Comparison of ENCODE assay signal across 20 cellular contexts in genomic region chr5:172586118-172587060, GRCh38. TPM values are rescaled to one million over a fixed set of nuclear protein-coding genes. Genes with fewer than 3 reads are reported as not detected.
DNase-seq lines count a peak whose midpoint lies in the region; ATAC-seq lines count a peak whose summit lies in the region.
"Had no signal": no experiment of that assay in that cellular context is flagged by ENCODE, and none has a peak within 500 bp of the region (broad histone marks: within the 10 kb centered on the region; RNA-seq: fewer than 3 reads in every experiment).

No MANE protein-coding gene starts in this region.

- ATAC-seq in Right ventricle myocardium inferior (peak; percentile 3), sciatic nerve (peak; percentile 46), HG03025 (IDR thresholded peaks at IDR 0.05; ENCODE audit: low FRiP score, unreplicated experiment) (no peak)
- ATAC-seq: activated CD8-positive, alpha-beta T cell treated with anti-CD3 and anti-CD28 coated beads for 36 hours; effector memory CD8-positive, alpha-beta T cell had no signal

- DNase-seq in Right ventricle myocardium inferior (ENCODE audit: missing footprints): peak; percentile 63
- no peak for DNase-seq in cardiac septum (ENCODE audit: low spot score)
- DNase-seq in iPS DF 4.7 (ENCODE audit: extremely low read depth, low spot score): peak; percentile 51
- no peak for DNase-seq in sciatic nerve (ENCODE audit: low spot score)
- no peak for DNase-seq in Ammon's horn (ENCODE audit: low spot score)
- DNase-seq in NCI-H1048 (lab: John Stamatoyannopoulos, UW): no peak
- DNase-seq in T-helper 2 cell: no peak
- DNase-seq: 8988T; activated B cell treated with CpG ODN at 0.5 μM for 24 hours; activated CD8-positive, alpha-beta T cell treated with anti-CD3 and anti-CD28 coated beads for 36 hours; activated naive CD4-positive, alpha-beta T cell treated with anti-CD3 and anti-CD28 coated beads, Interleukin-2, amount 10 ng/mL, durations not matched to agents 7 days and 5 days; activated T-cell treated with anti-CD3 and anti-CD28 coated beads, Interleukin-2, amount 50 U/mL, for 24 hours; BE2C; effector memory CD8-positive, alpha-beta T cell; head of caudate nucleus; kidney glomerular epithelial cell; NCI-H1436; NCI-H2171 treated with DMSO at 0.1 percent for 48 hours; NCI-H774 had no signal

- intact Hi-C loops in Right ventricle myocardium inferior (cut with DNase I): loop anchor here (10.0 kb wide), 1 partner anchor 108 kb away; no protein-coding TSS in a partner anchor
- intact Hi-C loops in cardiac septum (cut with DNase I): no loop called here
- intact Hi-C loops in sciatic nerve (cut with DNase I): no loop called here

RNA-seq across cellular contexts. Expression of gene NEURL1B, which starts 54.7 kb away (rescaled TPM):
- total RNA-seq in Right ventricle myocardium inferior: 37.1 TPM
- 19.7 TPM for total RNA-seq in cardiac septum
- total RNA-seq in sciatic nerve: 53.7 TPM

Comparison
In these comparisons a context has a peak if more than half of its experiments do, and no peak if none do; other contexts are left out.
1. DNase-seq: peak in Right ventricle myocardium inferior (single experiment) and iPS DF 4.7 (single experiment); none in cardiac septum (single experiment), sciatic nerve (single experiment), Ammon's horn (single experiment), NCI-H1048 (single experiment) and T-helper 2 cell (0 of 5).